Comparison of ENCODE assay signal across 8 cellular contexts in genomic region chr11:797300-798092, GRCh38. TPM values are rescaled to one million over a fixed set of nuclear protein-coding genes. Genes with fewer than 3 reads are reported as not detected.
DNase-seq lines count a peak whose midpoint lies in the region; ATAC-seq and TF ChIP-seq lines count a peak whose summit lies in the region.

No MANE protein-coding gene starts in this region.

- H3K4me2 ChIP-seq in OCI-LY3 (ENCODE audit: low read length): peak overlapping the region; percentile 98

- peak overlapping the region; percentile 87 for H3K27ac ChIP-seq in HUES64 (ENCODE audit: low read depth, low read length)
- peak overlapping the region; percentile 78 for H3K27ac ChIP-seq in OCI-LY3 (ENCODE audit: low read length)
- H3K27ac ChIP-seq in epithelial cell of prostate: peak overlapping the region; percentile 70

- DNase-seq in COLO668 (lab: John Stamatoyannopoulos, UW; ENCODE audit: unreplicated experiment): peak; percentile 63
- DNase-seq in activated T-cell treated with anti-CD3 and anti-CD28 coated beads for 24 hours (ENCODE audit: low read depth): peak; percentile 70
- no peak for DNase-seq in epithelial cell of prostate (ENCODE audit: low read depth, low spot score)
- peak; percentile 69 to 82 for DNase-seq in stimulated activated CD8-positive, alpha-beta memory T cell treated with anti-CD3 and anti-CD28 coated beads, Interleukin-7, amount 100 ng/mL, for 48 hours (ENCODE audit: extremely low read depth in 1 of 2, low read depth in 1 of 2)

- under 1% methylated on average over 57 of the region's 57 CpGs for WGBS in HUES64

- H4K20me1 ChIP-seq in OCI-LY3 (ENCODE audit: insufficient read depth, low read length): peaks cover 4% of the 10 kb centered on the region; the same call in 1 of the 2 replicates

- H3K9me3 ChIP-seq in HUES64 (ENCODE audit: insufficient read depth, low read depth, low read length) (no peaks in the 10 kb centered on the region), OCI-LY3 (ENCODE audit: insufficient read depth, low read length) (no peaks in the 10 kb centered on the region), mucosa of stomach (ENCODE audit: control insufficient read depth, low read length) (no peaks in the 10 kb centered on the region)

- H3K9ac ChIP-seq in HUES64 (ENCODE audit: low read depth, low read length): peak overlapping the region; percentile 87
- H3K9ac ChIP-seq in OCI-LY3 (ENCODE audit: low read length): peak overlapping the region; percentile 90
- peak overlapping the region; percentile 65 for H3K9ac ChIP-seq in mucosa of stomach (ENCODE audit: low read length)

- no peak for TF ChIP-seq CTCF in OCI-LY3 (IDR thresholded peaks at IDR 0.05; ENCODE audit: low read depth, low read length)

- H3K27me3 ChIP-seq in HUES64 (ENCODE audit: insufficient read depth, low read length) (no peaks in the 10 kb centered on the region), OCI-LY3 (ENCODE audit: low read depth, low read length) (no peaks in the 10 kb centered on the region), mucosa of stomach (ENCODE audit: control insufficient read depth, insufficient read depth, low read length) (no peaks in the 10 kb centered on the region)

- H3K4me1 ChIP-seq in HUES64 (ENCODE audit: insufficient read depth, low read length) (0 out of 2 replicates have a peak, but pooled peaks cover 5% of the 10 kb centered on the region), OCI-LY3 (ENCODE audit: low read length) (peaks cover 14% of the 10 kb centered on the region), mucosa of stomach (ENCODE audit: control insufficient read depth, insufficient read depth, low read length) (peaks cover 29% of the 10 kb centered on the region)

- H3K36me3 ChIP-seq in HUES64 (ENCODE audit: insufficient read depth, low read length): peaks cover 23% of the 10 kb centered on the region
- no peaks in the 10 kb centered on the region for H3K36me3 ChIP-seq in OCI-LY3 (replicated peaks; ENCODE audit: low read depth, low read length)
- no peaks in the 10 kb centered on the region for H3K36me3 ChIP-seq in mucosa of stomach (ENCODE audit: control insufficient read depth, insufficient read depth, low read length)

- peak; percentile 38 for ATAC-seq in GM21390 (IDR thresholded peaks at IDR 0.05; ENCODE audit: unreplicated experiment)

- peak overlapping the region; percentile 58; the same call in 1 of the 2 replicates for H2AFZ ChIP-seq in OCI-LY3 (ENCODE audit: low read depth, low read length)

- peaks cover 34% of the 10 kb centered on the region for H3K79me2 ChIP-seq in OCI-LY3 (ENCODE audit: low read length)

- H3K4me3 ChIP-seq in HUES64 (ENCODE audit: low read length): peak overlapping the region; percentile 84
- H3K4me3 ChIP-seq in OCI-LY3 (ENCODE audit: low read length): peak overlapping the region; percentile 92
- H3K4me3 ChIP-seq in mucosa of stomach (ENCODE audit: low read length): peak overlapping the region; percentile 35

RNA-seq across cellular contexts. Expression of gene SLC25A22, which starts 0.6 kb away (rescaled TPM):
- 30.7 TPM for polyA plus RNA-seq in HUES64 (2013, experiment 1 of 2)
- 26.8 TPM for polyA plus RNA-seq in HUES64 (2013, experiment 2 of 2)

RNA-seq across cellular contexts. Expression of gene PIDD1, which starts 7.5 kb away (rescaled TPM):
- 13.0 TPM for polyA plus RNA-seq in HUES64 (2013, experiment 1 of 2)
- polyA plus RNA-seq in HUES64 (2013, experiment 2 of 2): 15.2 TPM

RNA-seq across cellular contexts. Expression of gene CEND1, which starts 7.6 kb away (rescaled TPM):
- 1.9 TPM for polyA plus RNA-seq in HUES64 (2013, experiment 1 of 2)
- 0.95 TPM for polyA plus RNA-seq in HUES64 (2013, experiment 2 of 2)

RNA-seq across cellular contexts. Expression of gene RPLP2, which starts 12.3 kb away (rescaled TPM):
- 1,606 TPM for polyA plus RNA-seq in HUES64 (2013, experiment 1 of 2)
- 1,733 TPM for polyA plus RNA-seq in HUES64 (2013, experiment 2 of 2)

RNA-seq across cellular contexts. Expression of gene GATD1, which starts 20.2 kb away (rescaled TPM):
- polyA plus RNA-seq in HUES64 (2013, experiment 1 of 2): 21.3 TPM
- polyA plus RNA-seq in HUES64 (2013, experiment 2 of 2): 22.1 TPM

Comparison
In these comparisons a context has a peak if more than half of its experiments do, and no peak if none do; other contexts are left out.
1. H3K4me3 ChIP-seq: peak in every context shown above with its lines; median percentile 92 in OCI-LY3; 84 in HUES64; 35 in mucosa of stomach.